In genomic region chr10:68665841-68666240, GRCh38 we compare ENCODE assay signal across 14 cellular contexts. TPM values are rescaled to one million over a fixed set of nuclear protein-coding genes. Genes with fewer than 3 reads are reported as not detected.
DNase-seq lines count a peak whose midpoint lies in the region; ATAC-seq and TF ChIP-seq lines count a peak whose summit lies in the region.
"Had no signal": no experiment of that assay in that cellular context is flagged by ENCODE, and none has a peak within 500 bp of the region (broad histone marks: within the 10 kb centered on the region; RNA-seq: fewer than 3 reads in every experiment).

No MANE protein-coding gene starts in this region.

- ATAC-seq in HG03354 (IDR thresholded peaks at IDR 0.05; ENCODE audit: poor library complexity, severe bottlenecking, unreplicated experiment) = no peak
- ATAC-seq: heart left ventricle, left colon had no signal

- H3K79me2 ChIP-seq in osteoblast (ENCODE audit: insufficient read depth, low read length) = no peaks in the 10 kb centered on the region

- no peak overlapping the region for H2AFZ ChIP-seq in osteoblast (ENCODE audit: low read length)

- H3K4me2 ChIP-seq in osteoblast (ENCODE audit: insufficient read depth, low read length) = peak overlapping the region; percentile 20

- TF ChIP-seq CTCF in osteoblast (IDR thresholded peaks at IDR 0.05; ENCODE audit: extremely low read depth, low read depth, low read length) = no peak
- TF ChIP-seq CTCF in ascending aorta (IDR thresholded peaks at IDR 0.05) = no peak

- H3K27me3 ChIP-seq in MG63 = no peaks in the 10 kb centered on the region
- H3K27me3 ChIP-seq in osteoblast (ENCODE audit: insufficient read depth, low read length) = no peaks in the 10 kb centered on the region
- no peaks in the 10 kb centered on the region for H3K27me3 ChIP-seq in ascending aorta
- H3K27me3 ChIP-seq: heart left ventricle, suprapubic skin had no signal

- H3K4me3 ChIP-seq in MG63 = no peak overlapping the region
- H3K4me3 ChIP-seq in osteoblast (ENCODE audit: insufficient read depth, low read length) = no peak overlapping the region
- no peak overlapping the region for H3K4me3 ChIP-seq in ascending aorta
- H3K4me3 ChIP-seq: heart left ventricle, suprapubic skin had no signal

- DNase-seq in AG20443 (ENCODE audit: low spot score) = peak; percentile 45
- peak; percentile 10 for DNase-seq in MG63
- DNase-seq in dedifferentiated amniotic fluid mesenchymal stem cell (ENCODE audit: extremely low spot score) = peak; percentile 39
- peak; percentile 38 for DNase-seq in osteoblast (ENCODE audit: insufficient read length, low spot score, missing footprints)
- DNase-seq in ascending aorta (ENCODE audit: low spot score in 2 of 2) = no peak
- no peak for DNase-seq in NCI-H2196 (lab: John Stamatoyannopoulos, UW; ENCODE audit: unreplicated experiment)
- DNase-seq in UCSD-AML1 (lab: John Stamatoyannopoulos, UW; ENCODE audit: unreplicated experiment) = no peak
- DNase-seq: endodermal cell; heart left ventricle; left colon; NCI-H2107; stimulated activated CD4-positive, alpha-beta T cell treated with anti-CD3 and anti-CD28 coated beads, Interleukin-15, amount 100 ng/mL, for 24 hours had no signal

- intact Hi-C loops in ascending aorta (cut with DNase I) = no loop called here

- peak overlapping the region; percentile 71 for H3K27ac ChIP-seq in osteoblast (ENCODE audit: low read depth, low read length)
- H3K27ac ChIP-seq in ascending aorta = no peak overlapping the region
- H3K27ac ChIP-seq: heart left ventricle, suprapubic skin had no signal

- H4K20me1 ChIP-seq in osteoblast (ENCODE audit: insufficient read depth, low read length) = no peaks in the 10 kb centered on the region

- H3K9me3 ChIP-seq in MG63 = no peaks in the 10 kb centered on the region
- H3K9me3 ChIP-seq in osteoblast (ENCODE audit: low read depth, low read length) = no peaks in the 10 kb centered on the region
- no peaks in the 10 kb centered on the region for H3K9me3 ChIP-seq in ascending aorta
- H3K9me3 ChIP-seq: heart left ventricle, suprapubic skin had no signal

- H3K4me1 ChIP-seq in osteoblast (ENCODE audit: insufficient read depth, low read length) (peaks cover 22% of the 10 kb centered on the region), ascending aorta (no peaks in the 10 kb centered on the region)
- H3K4me1 ChIP-seq: heart left ventricle, suprapubic skin had no signal

- no peaks in the 10 kb centered on the region for H3K36me3 ChIP-seq in MG63
- H3K36me3 ChIP-seq in osteoblast (ENCODE audit: insufficient read depth, low read length) = no peaks in the 10 kb centered on the region
- no peaks in the 10 kb centered on the region for H3K36me3 ChIP-seq in ascending aorta
- H3K36me3 ChIP-seq: suprapubic skin had no signal

RNA-seq across cellular contexts. Expression of gene CCAR1, which starts 55.2 kb away (rescaled TPM):
- 23.8 and 26.5 TPM in 2 replicates for total RNA-seq in MG63 (2014; rRNA removed; shearing (Covaris generic); ENCODE audit: low replicate concordance)
- 47.4 and 49.2 TPM in 2 replicates for total RNA-seq in osteoblast
- total RNA-seq in ascending aorta = 9.5 TPM

Comparison
In these comparisons a context has a peak if more than half of its experiments do, and no peak if none do; other contexts are left out.
1. DNase-seq: peak in AG20443 (single experiment), MG63 (single experiment), dedifferentiated amniotic fluid mesenchymal stem cell (single experiment) and osteoblast (single experiment); none in ascending aorta (0 of 2), NCI-H2196 (single experiment) and UCSD-AML1 (single experiment).